In the genomic region with DNA sequence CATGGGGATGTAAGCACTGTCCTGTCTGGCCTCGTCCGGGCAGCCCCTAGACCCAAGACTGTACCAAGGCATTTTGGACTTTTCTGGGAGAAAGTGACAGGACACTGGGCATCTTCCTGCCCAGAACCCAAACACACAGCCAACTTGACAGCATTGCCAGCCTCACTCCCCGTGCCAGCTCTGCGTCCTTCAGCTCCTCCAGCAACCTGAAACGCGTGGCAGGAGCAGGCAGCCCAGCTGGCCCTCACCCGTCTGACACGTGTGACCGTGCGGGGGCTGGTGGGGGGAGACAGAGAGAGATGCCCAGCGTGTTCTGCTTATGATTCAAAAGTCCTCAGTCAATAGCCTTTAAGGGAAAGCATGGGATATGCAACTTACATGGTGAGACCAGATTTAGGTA, we compare ENCODE assay signal across 15 cellular contexts. TPM values are rescaled to one million over a fixed set of nuclear protein-coding genes. Genes with fewer than 3 reads are reported as not detected.
DNase-seq lines count a peak whose midpoint lies in the region; ATAC-seq and TF ChIP-seq lines count a peak whose summit lies in the region.
"Had no signal": no experiment of that assay in that cellular context is flagged by ENCODE, and none has a peak within 500 bp of the region (broad histone marks: within the 10 kb centered on the region; RNA-seq: fewer than 3 reads in every experiment).

No MANE protein-coding gene starts in this region.

- peak overlapping the region; percentile 53 for H3K4me2 ChIP-seq in smooth muscle cell

- TF ChIP-seq CTCF in right atrium auricular region (IDR thresholded peaks at IDR 0.05) (peak in 1 of 2 donors; percentile 11), smooth muscle cell (IDR thresholded peaks at IDR 0.05; ENCODE audit: borderline replicate concordance, insufficient read depth, poor library complexity, severe bottlenecking) (no peak)

- CTCF ChIA-PET in activated CD8-positive, alpha-beta T cell treated with anti-CD3 and anti-CD28 coated beads, Interleukin-2, amount 10 ng/mL, durations not matched to agents 7 days and 5 days (lab: Charles Lee), result no interaction called here

- H3K27me3 Mint-ChIP-seq in activated CD8-positive, alpha-beta T cell treated with anti-CD3 and anti-CD28 coated beads, Interleukin-2, amount 10 ng/mL, durations not matched to agents 7 days and 5 days (ENCODE audit: low read depth), result no peaks in the 10 kb centered on the region
- H3K27me3 Mint-ChIP-seq: CD4-positive, alpha-beta T cell; central memory CD8-positive, alpha-beta T cell; stimulated activated naive CD8-positive, alpha-beta T cell treated with anti-CD3 and anti-CD28 coated beads, Interleukin-15, Interleukin-2, amounts not matched to agents 100 ng/mL and 50 ng/mL, for 24 hours had no signal

- H3F3A ChIP-seq in smooth muscle cell (ENCODE audit: low read depth), result peaks cover 40% of the 10 kb centered on the region

- H3K9me3 Mint-ChIP-seq in activated CD8-positive, alpha-beta T cell treated with anti-CD3 and anti-CD28 coated beads, Interleukin-2, amount 10 ng/mL, durations not matched to agents 7 days and 5 days (ENCODE audit: insufficient read depth), result no peaks in the 10 kb centered on the region
- H3K9me3 Mint-ChIP-seq: activated naive CD4-positive, alpha-beta T cell treated with anti-CD3 and anti-CD28 coated beads, Interleukin-2, amount 10 ng/mL, durations not matched to agents 7 days and 5 days; CD4-positive, alpha-beta T cell; central memory CD8-positive, alpha-beta T cell; stimulated activated naive CD8-positive, alpha-beta T cell treated with anti-CD3 and anti-CD28 coated beads, Interleukin-15, Interleukin-2, amounts not matched to agents 100 ng/mL and 50 ng/mL, for 24 hours had no signal

- H3K27me3 ChIP-seq in HUES48 (ENCODE audit: control insufficient read depth, insufficient read depth, low read length), result no peaks in the 10 kb centered on the region
- H3K27me3 ChIP-seq in right atrium auricular region, result no peaks in the 10 kb centered on the region
- no peaks in the 10 kb centered on the region for H3K27me3 ChIP-seq in smooth muscle cell (ENCODE audit: low read depth)

- H4K20me1 ChIP-seq in smooth muscle cell (ENCODE audit: low read depth), result peaks cover 92% of the 10 kb centered on the region

- H3K27ac ChIP-seq in HUES48 (ENCODE audit: low read depth, low read length) (peak overlapping the region; percentile 94), right atrium auricular region (peak overlapping the region; percentile 83 to 88), smooth muscle cell (ENCODE audit: low read depth) (peak overlapping the region; percentile 91)

- no peak overlapping the region for H2AFZ ChIP-seq in smooth muscle cell (ENCODE audit: low read depth)

- POLR2A ChIA-PET in activated CD8-positive, alpha-beta T cell treated with anti-CD3 and anti-CD28 coated beads, Interleukin-2, amount 10 ng/mL, durations not matched to agents 7 days and 5 days (lab: Charles Lee), result no interaction called here

- H3K36me3 ChIP-seq in HUES48 (ENCODE audit: control insufficient read depth, insufficient read depth, low read length), result no peaks in the 10 kb centered on the region
- no peaks in the 10 kb centered on the region for H3K36me3 ChIP-seq in right atrium auricular region
- no peaks in the 10 kb centered on the region for H3K36me3 ChIP-seq in smooth muscle cell (ENCODE audit: low read depth)

- WGBS in smooth muscle cell (ENCODE audit: low lambda C conversion rate), result 35% methylated on average over 11 of the region's 11 CpGs

- H3K27ac Mint-ChIP-seq in activated CD8-positive, alpha-beta T cell treated with anti-CD3 and anti-CD28 coated beads, Interleukin-2, amount 10 ng/mL, durations not matched to agents 7 days and 5 days, result no peak overlapping the region
- H3K27ac Mint-ChIP-seq: activated naive CD4-positive, alpha-beta T cell treated with anti-CD3 and anti-CD28 coated beads, Interleukin-2, amount 10 ng/mL, durations not matched to agents 7 days and 5 days; CD4-positive, alpha-beta T cell; stimulated activated naive CD8-positive, alpha-beta T cell treated with anti-CD3 and anti-CD28 coated beads, Interleukin-15, Interleukin-2, amounts not matched to agents 100 ng/mL and 50 ng/mL, for 24 hours had no signal

- H3K79me2 ChIP-seq in smooth muscle cell (ENCODE audit: low read depth), result peaks cover 80% of the 10 kb centered on the region

- DNase-seq in cerebellar nuclear complex (lab: John Stamatoyannopoulos, UW) (peak; percentile 16 to 42), right atrium auricular region (ENCODE audit: low spot score) (peak; percentile 67), smooth muscle cell (lab: John Stamatoyannopoulos, UW; ENCODE audit: unreplicated experiment) (no peak)
- no peak for DNase-seq in activated CD4-positive, alpha-beta T cell treated with anti-CD3 and anti-CD28 coated beads, Interleukin-2, amount 50 U/mL, for 4 hours
- no peak for DNase-seq in activated CD8-positive, alpha-beta T cell treated with anti-CD3 and anti-CD28 coated beads, Interleukin-2, amount 10 ng/mL, durations not matched to agents 7 days and 5 days
- DNase-seq: activated naive CD4-positive, alpha-beta T cell treated with anti-CD3 and anti-CD28 coated beads, Interleukin-2, amount 10 ng/mL, durations not matched to agents 7 days and 5 days; CD4-positive, alpha-beta T cell; NCI-H1436; NCI-H524 treated with DMSO at 0.1 percent for 48 hours; retina had no signal

- H3K9me3 ChIP-seq in HUES48 (ENCODE audit: control insufficient read depth, insufficient read depth, low read length) (no peaks in the 10 kb centered on the region), right atrium auricular region (no peaks in the 10 kb centered on the region), smooth muscle cell (replicated peaks; ENCODE audit: low read depth) (no peaks in the 10 kb centered on the region)

- H3K4me1 ChIP-seq in HUES48 (ENCODE audit: control insufficient read depth, insufficient read depth, low read length) (peaks cover 13% of the 10 kb centered on the region), right atrium auricular region (peaks cover 0 to 74% of the 10 kb centered on the region in 2 donors), smooth muscle cell (ENCODE audit: low read depth) (peaks cover 19% of the 10 kb centered on the region)

- H3K9ac ChIP-seq in HUES48 (ENCODE audit: low read depth, low read length) (no peak overlapping the region), smooth muscle cell (ENCODE audit: low read depth) (no peak overlapping the region)

- H3K36me3 Mint-ChIP-seq in activated CD8-positive, alpha-beta T cell treated with anti-CD3 and anti-CD28 coated beads, Interleukin-2, amount 10 ng/mL, durations not matched to agents 7 days and 5 days (ENCODE audit: low read depth), result no peaks in the 10 kb centered on the region
- H3K36me3 Mint-ChIP-seq: activated naive CD4-positive, alpha-beta T cell treated with anti-CD3 and anti-CD28 coated beads, Interleukin-2, amount 10 ng/mL, durations not matched to agents 7 days and 5 days had no signal

- ATAC-seq in activated CD8-positive, alpha-beta T cell treated with anti-CD3 and anti-CD28 coated beads, Interleukin-2, amount 10 ng/mL, durations not matched to agents 7 days and 5 days, result no peak
- ATAC-seq in GM21390 (IDR thresholded peaks at IDR 0.05; ENCODE audit: unreplicated experiment), result no peak
- ATAC-seq: HCT116 had no signal

- H3K4me1 Mint-ChIP-seq in activated CD8-positive, alpha-beta T cell treated with anti-CD3 and anti-CD28 coated beads, Interleukin-2, amount 10 ng/mL, durations not matched to agents 7 days and 5 days (ENCODE audit: low read depth), result peaks cover 8% of the 10 kb centered on the region
- H3K4me1 Mint-ChIP-seq: central memory CD8-positive, alpha-beta T cell had no signal

- H3K4me3 Mint-ChIP-seq in activated CD8-positive, alpha-beta T cell treated with anti-CD3 and anti-CD28 coated beads, Interleukin-2, amount 10 ng/mL, durations not matched to agents 7 days and 5 days, result no peak overlapping the region
- H3K4me3 Mint-ChIP-seq: activated naive CD4-positive, alpha-beta T cell treated with anti-CD3 and anti-CD28 coated beads, Interleukin-2, amount 10 ng/mL, durations not matched to agents 7 days and 5 days; CD4-positive, alpha-beta T cell; central memory CD8-positive, alpha-beta T cell; stimulated activated naive CD8-positive, alpha-beta T cell treated with anti-CD3 and anti-CD28 coated beads, Interleukin-15, Interleukin-2, amounts not matched to agents 100 ng/mL and 50 ng/mL, for 24 hours had no signal

- H3K4me3 ChIP-seq in HUES48 (ENCODE audit: low read depth, low read length), result no peak overlapping the region
- no peak overlapping the region for H3K4me3 ChIP-seq in right atrium auricular region
- no peak overlapping the region for H3K4me3 ChIP-seq in smooth muscle cell

RNA-seq across cellular contexts. Expression of a gene that starts 50.3 kb away (rescaled TPM):
- total RNA-seq in right atrium auricular region (1 to 10 TPM; 1.8 to 2.9 TPM), smooth muscle cell (2.9 and 3.6 TPM in 2 replicates)
- polyA plus RNA-seq in smooth muscle cell, result 4.8 and 7.1 TPM in 2 replicates
- 1 to 10 TPM; 3.0 to 3.4 TPM for total RNA-seq in activated CD8-positive, alpha-beta T cell treated with anti-CD3 and anti-CD28 coated beads, Interleukin-2, amount 10 ng/mL, durations not matched to agents 7 days and 5 days

RNA-seq across cellular contexts. Expression of a gene that starts 56.4 kb away (rescaled TPM):
- 10 to 100 TPM; 10.9 to 29.2 TPM for total RNA-seq in right atrium auricular region
- total RNA-seq in smooth muscle cell, result 89.6 and 92.7 TPM in 2 replicates
- polyA plus RNA-seq in smooth muscle cell, result 115 and 142 TPM in 2 replicates
- total RNA-seq in activated CD8-positive, alpha-beta T cell treated with anti-CD3 and anti-CD28 coated beads, Interleukin-2, amount 10 ng/mL, durations not matched to agents 7 days and 5 days, result under 1 TPM in 1 of 2 experiments, not detected in 1; 0.05 TPM

Comparison
In these comparisons a context has a peak if more than half of its experiments do, and no peak if none do; other contexts are left out.
1. DNase-seq: peak in cerebellar nuclear complex (2 of 2) and right atrium auricular region (single experiment); none in smooth muscle cell (single experiment), activated CD4-positive, alpha-beta T cell treated with anti-CD3 and anti-CD28 coated beads, Interleukin-2, amount 50 U/mL, for 4 hours (0 of 2) and activated CD8-positive, alpha-beta T cell treated with anti-CD3 and anti-CD28 coated beads, Interleukin-2, amount 10 ng/mL, durations not matched to agents 7 days and 5 days (single experiment).
2. RNA of a gene that starts 56.4 kb away (total RNA-seq): 89.6 to 92.7 TPM in smooth muscle cell and 10.9 to 29.2 TPM in right atrium auricular region; 0.05 TPM in activated CD8-positive, alpha-beta T cell treated with anti-CD3 and anti-CD28 coated beads, Interleukin-2, amount 10 ng/mL, durations not matched to agents 7 days and 5 days; every median in the first group is over 10 times any median in the second.
3. Peak in every context shown above with its lines, with median percentiles within 50 percentile points of each other: H3K27ac ChIP-seq.